In genomic region chr12:94109154-94109553, GRCh38 we compare ENCODE assay signal across 12 cellular contexts. TPM values are rescaled to one million over a fixed set of nuclear protein-coding genes. Genes with fewer than 3 reads are reported as not detected.
A peak's percentile ranks its signal among the peaks of the same experiment; 100 is the strongest.
DNase-seq lines count a peak whose midpoint lies in the region; ATAC-seq, FAIRE-seq and TF ChIP-seq lines count a peak whose summit lies in the region.
"Had no signal": no experiment of that assay in that cellular context is flagged by ENCODE, and none has a peak within 500 bp of the region (broad histone marks: within the 10 kb centered on the region; RNA-seq: fewer than 3 reads in every experiment).

No MANE protein-coding gene starts in this region.

- no peak for FAIRE-seq in HepG2 (lab: Jason Lieb, UNC)
- FAIRE-seq: GM19239 had no signal

- H3K9me3 Mint-ChIP-seq in stimulated activated naive CD8-positive, alpha-beta T cell treated with anti-CD3 and anti-CD28 coated beads, Interleukin-15, amount 100 ng/mL, for 72 hours: no peaks in the 10 kb centered on the region

- CTCF ChIA-PET in HepG2 (lab: Yijun Ruan, JAX; ENCODE audit: low intra/inter-chr PET ratio, low total read pairs): no interaction called here

- TF ChIP-seq CTCF in HepG2 (CRISPR knock-in tag; IDR thresholded peaks at IDR 0.05) (no peak), right lobe of liver (IDR thresholded peaks at IDR 0.05) (no peak)

- H3K36me3 ChIP-seq in HepG2 (replicated peaks in 1 of 2; ENCODE audit: control insufficient read depth in 1 of 2, insufficient read depth in 2 of 2, low read length in 2 of 2) (no peaks in the 10 kb centered on the region), right lobe of liver (no peaks in the 10 kb centered on the region)
- H3K36me3 ChIP-seq: adrenal gland had no signal

- in situ Hi-C loops in HepG2 (cut with HindIII; ENCODE audit: extremely low pct_ligation_motif_present, low pct_unique_long_range_greater_than_20kb): loop anchor here (10.0 kb wide), 1 partner anchor 114 kb away; no protein-coding TSS in a partner anchor

- no peak for DNase-seq in HepG2 (ENCODE audit: low spot score)
- no peak for DNase-seq in right lobe of liver
- DNase-seq in activated T-cell treated with anti-CD3 and anti-CD28 coated beads, Interleukin-2, amount 50 U/mL, for 48 hours: peak; percentile 68 to 77
- peak; percentile 81 for DNase-seq in iris pigment epithelial cell (ENCODE audit: low read depth)
- peak; percentile 50 to 63 for DNase-seq in stimulated activated naive CD8-positive, alpha-beta T cell treated with anti-CD3 and anti-CD28 coated beads, Interleukin-15, amount 100 ng/mL, for 72 hours
- no peak for DNase-seq in NCI-H2196 (lab: John Stamatoyannopoulos, UW; ENCODE audit: unreplicated experiment)
- DNase-seq in left ventricle myocardium superior: no peak

- H3K79me2 ChIP-seq in HepG2 (ENCODE audit: insufficient read depth, low read length): no peaks in the 10 kb centered on the region

- H3K4me2 ChIP-seq in HepG2 (ENCODE audit: low read depth, low read length): no peak overlapping the region

- no peak overlapping the region for H3K9ac ChIP-seq in HepG2 (ENCODE audit: insufficient read depth, low read depth, low read length)

- peaks cover 15% of the 10 kb centered on the region for H3K27me3 Mint-ChIP-seq in stimulated activated naive CD8-positive, alpha-beta T cell treated with anti-CD3 and anti-CD28 coated beads, Interleukin-15, amount 100 ng/mL, for 72 hours

- BruUV-seq in HepG2 (replicated peaks; lab: Mats Ljungman, UMichigan): no TSS peak

- 14% methylated on average over 4 of the region's 5 CpGs for WGBS in HepG2 (ENCODE audit: low lambda C conversion rate)
- WGBS in right lobe of liver (ENCODE audit: insufficient coverage, low coverage, low lambda C conversion rate, missing lambda C conversion rate): 15% methylated on average over 3 of the region's 5 CpGs

- TF ChIP-seq EP300 in HepG2 (IDR thresholded peaks at IDR 0.05; ENCODE audit: low read depth in 2 of 2, low read length in 2 of 2) (no peak), HepG2 (CRISPR knock-in tag; IDR thresholded peaks at IDR 0.05; ENCODE audit: borderline replicate concordance) (no peak)

- H3K9me3 ChIP-seq in HepG2 (ENCODE audit: low read length): no peaks in the 10 kb centered on the region
- H3K9me3 ChIP-seq in right lobe of liver: no peaks in the 10 kb centered on the region
- H3K9me3 ChIP-seq: adrenal gland had no signal

- peaks cover 40% of the 10 kb centered on the region for H3K4me1 Mint-ChIP-seq in stimulated activated naive CD8-positive, alpha-beta T cell treated with anti-CD3 and anti-CD28 coated beads, Interleukin-15, amount 100 ng/mL, for 72 hours

- peak overlapping the region; percentile 62 to 83 for H3K27ac Mint-ChIP-seq in stimulated activated naive CD8-positive, alpha-beta T cell treated with anti-CD3 and anti-CD28 coated beads, Interleukin-15, amount 100 ng/mL, for 72 hours
- H3K27ac Mint-ChIP-seq: CD4-positive, CD25-positive, alpha-beta regulatory T cell had no signal

- POLR2A ChIA-PET in HepG2 (lab: Yijun Ruan, JAX): no interaction called here

- peak overlapping the region; percentile 21 to 51 for H3K4me3 Mint-ChIP-seq in stimulated activated naive CD8-positive, alpha-beta T cell treated with anti-CD3 and anti-CD28 coated beads, Interleukin-15, amount 100 ng/mL, for 72 hours
- H3K4me3 Mint-ChIP-seq: CD4-positive, CD25-positive, alpha-beta regulatory T cell had no signal

- intact Hi-C loops in HepG2 (cut with micrococcal nuclease; ENCODE audit: unreplicated experiment) (loop anchor here (10.0 kb wide), 1 partner anchor 1324 kb away; no protein-coding TSS in a partner anchor), right lobe of liver (cut with DNase I) (loop anchor here (10.0 kb wide), 2 partner anchors 134 to 604 kb away; no protein-coding TSS in a partner anchor), left ventricle myocardium superior (cut with micrococcal nuclease) (loop anchor here (10.0 kb wide), 1 partner anchor 344 kb away; no protein-coding TSS in a partner anchor)

- ATAC-seq in HepG2 (no peak), right lobe of liver (no peak), GM21526 (IDR thresholded peaks at IDR 0.05; ENCODE audit: low FRiP score, unreplicated experiment) (no peak), left ventricle myocardium superior (no peak)
- ATAC-seq in stimulated activated naive CD8-positive, alpha-beta T cell treated with anti-CD3 and anti-CD28 coated beads, Interleukin-15, amount 100 ng/mL, for 72 hours: peak; percentile 93
- ATAC-seq: right cardiac atrium had no signal

- no peak overlapping the region for H3K4me3 ChIP-seq in HepG2 (replicated peaks in 1 of 3; ENCODE audit: insufficient read depth in 1 of 3, low read depth in 2 of 3, low read length in 3 of 3)
- no peak overlapping the region for H3K4me3 ChIP-seq in right lobe of liver
- H3K4me3 ChIP-seq: adrenal gland had no signal

- no peak for TF ChIP-seq POLR2A in HepG2 (IDR thresholded peaks at IDR 0.05; ENCODE audit: insufficient read depth in 1 of 2, low read depth in 2 of 2, low read length in 2 of 2)
- TF ChIP-seq POLR2A in right lobe of liver (IDR thresholded peaks at IDR 0.05): no peak

- H3K4me1 ChIP-seq in HepG2 (ENCODE audit: insufficient read depth, low read length): peaks cover 9% of the 10 kb centered on the region; the same call in 1 of the 2 replicates
- no peaks in the 10 kb centered on the region for H3K4me1 ChIP-seq in right lobe of liver
- H3K4me1 ChIP-seq: adrenal gland had no signal

- no peaks in the 10 kb centered on the region for H4K20me1 ChIP-seq in HepG2 (ENCODE audit: insufficient read depth, low read length)

- no peak overlapping the region for H2AFZ ChIP-seq in HepG2 (ENCODE audit: low read length)

- TF ChIP-seq RAD21 in HepG2 (CRISPR knock-in tag; IDR thresholded peaks at IDR 0.05): no peak

- H3K27ac ChIP-seq in HepG2 (ENCODE audit: extremely low read length, insufficient read depth, low read length) (no peak overlapping the region), right lobe of liver (no peak overlapping the region)
- H3K27ac ChIP-seq: adrenal gland had no signal

- H3K27me3 ChIP-seq in HepG2 (ENCODE audit: control insufficient read depth in 1 of 2, insufficient read depth in 2 of 2, low read length in 2 of 2) (peaks cover 0 to 2% of the 10 kb centered on the region in 2 experiments; a peak in 1 of 5 replicates), right lobe of liver (no peaks in the 10 kb centered on the region)
- H3K27me3 ChIP-seq: adrenal gland had no signal

TF ChIP-seq in HepG2, 621 proteins besides CTCF, POLR2A, EP300 and RAD21:
- TF ChIP-seq USF2 (IDR thresholded peaks at IDR 0.05; ENCODE audit: low read depth, low read length): no peak
- TF ChIP-seq USF2 (CRISPR knock-in tag; IDR thresholded peaks at IDR 0.05; ENCODE audit: borderline replicate concordance): peak; percentile 31; the same call in 1 of the 2 replicates
- TF ChIP-seq ZMAT3 (CRISPR knock-in tag; conservative IDR thresholded peaks at IDR 0.05): no peak
- peak; percentile 41 for TF ChIP-seq FOSL2 (CRISPR knock-in tag; IDR thresholded peaks at IDR 0.05)

RNA-seq across cellular contexts. Expression of gene PLXNC1, which starts 39.2 kb away (rescaled TPM):
- 7.3 and 11.2 TPM in 2 replicates for total RNA-seq in HepG2 (2016; rRNA removed; fragmentation: Illumina TruSeq; extraction: Trizol)
- total RNA-seq in HepG2 (2016; cell fraction: cytosol; rRNA removed; fragmentation: Illumina TruSeq; extraction: Trizol; ENCODE audit: low read depth): 8.1 and 9.0 TPM in 2 replicates
- 6.3 and 12.7 TPM in 2 replicates for total RNA-seq in HepG2 (2016; cell fraction: insoluble cytoplasmic fraction; rRNA removed; fragmentation: Illumina TruSeq; extraction: Trizol)
- 2.8 and 3.1 TPM in 2 replicates for total RNA-seq in HepG2 (2016; cell fraction: membrane; rRNA removed; fragmentation: Illumina TruSeq; extraction: Trizol)
- 20.3 and 30.3 TPM in 2 replicates for total RNA-seq in HepG2 (2016; cell fraction: nucleus; rRNA removed; fragmentation: Illumina TruSeq; extraction: Trizol)
- polyA plus RNA-seq in HepG2 (2011; rRNA removed): 6.0 and 6.6 TPM in 2 replicates
- 2.7 and 3.6 TPM in 2 replicates for polyA plus RNA-seq in HepG2 (2011; cell fraction: cytosol; rRNA removed)
- polyA plus RNA-seq in HepG2 (2011; cell fraction: nucleus; rRNA removed): 13.0 and 16.5 TPM in 2 replicates
- 4.8 and 5.2 TPM in 2 replicates for polyA plus RNA-seq in HepG2 (2012)
- polyA plus RNA-seq in HepG2 (2016; cell fraction: cytosol; fragmentation: Illumina TruSeq; extraction: Trizol; ENCODE audit: low read depth): 0.16 and 0.22 TPM in 2 replicates
- polyA plus RNA-seq in HepG2 (2016; cell fraction: insoluble cytoplasmic fraction; fragmentation: Illumina TruSeq; extraction: Trizol; ENCODE audit: low read depth): 3.0 and 3.1 TPM in 2 replicates
- polyA plus RNA-seq in HepG2 (2016; cell fraction: membrane; fragmentation: Illumina TruSeq; extraction: Trizol; ENCODE audit: low read depth): 0.32 and 0.63 TPM in 2 replicates
- polyA plus RNA-seq in HepG2 (2016; cell fraction: nucleus; fragmentation: Illumina TruSeq; extraction: Trizol; ENCODE audit: insufficient read depth, low read depth): 13.8 and 13.9 TPM in 2 replicates
- 0.37 and 27.7 TPM in 2 replicates for polyA minus RNA-seq in HepG2 (2011; rRNA and poly(A)+ RNA removed; ENCODE audit: low replicate concordance)
- 6.3 and 6.7 TPM in 2 replicates for polyA minus RNA-seq in HepG2 (2011; cell fraction: cytosol; rRNA and poly(A)+ RNA removed)
- polyA minus RNA-seq in HepG2 (2011; cell fraction: nucleus; rRNA and poly(A)+ RNA removed): 59.7 and 63.2 TPM in 2 replicates
- total RNA-seq in right lobe of liver: 1 to 10 TPM; 1.6 to 7.0 (median 3.5) TPM
- 4.4 TPM for total RNA-seq in left ventricle myocardium superior

Comparison
In these comparisons a context has a peak if more than half of its experiments do, and no peak if none do; other contexts are left out.
1. DNase-seq: peak in activated T-cell treated with anti-CD3 and anti-CD28 coated beads, Interleukin-2, amount 50 U/mL, for 48 hours (2 of 2), iris pigment epithelial cell (single experiment) and stimulated activated naive CD8-positive, alpha-beta T cell treated with anti-CD3 and anti-CD28 coated beads, Interleukin-15, amount 100 ng/mL, for 72 hours (2 of 2); none in HepG2 (single experiment), right lobe of liver (0 of 3), NCI-H2196 (single experiment) and left ventricle myocardium superior (single experiment).